9 cellular contexts compared by ENCODE assay signal in genomic region chr18:9684901-9685738, GRCh38. TPM values are rescaled to one million over a fixed set of nuclear protein-coding genes. Genes with fewer than 3 reads are reported as not detected.
DNase-seq lines count a peak whose midpoint lies in the region; ATAC-seq, FAIRE-seq and TF ChIP-seq lines count a peak whose summit lies in the region.
"Had no signal": no experiment of that assay in that cellular context is flagged by ENCODE, and none has a peak within 500 bp of the region (broad histone marks: within the 10 kb centered on the region; RNA-seq: fewer than 3 reads in every experiment).

No MANE protein-coding gene starts in this region.

- H3K36me3 ChIP-seq in astrocyte (ENCODE audit: insufficient read depth, low read length), result no peaks in the 10 kb centered on the region
- no peaks in the 10 kb centered on the region for H3K36me3 ChIP-seq in hepatocyte (replicated peaks; ENCODE audit: insufficient read depth, low read depth)
- H3K36me3 ChIP-seq in testis (ENCODE audit: low read depth, missing control alignments), result no peaks in the 10 kb centered on the region

- no peak for FAIRE-seq in astrocyte (lab: Jason Lieb, UNC)
- FAIRE-seq: kidney, TTC549 had no signal

- peak overlapping the region; percentile 1 for H3K9ac ChIP-seq in astrocyte (ENCODE audit: low read length)

- H3K4me2 ChIP-seq in astrocyte (ENCODE audit: low read length), result peak overlapping the region; percentile 63
- no peak overlapping the region for H3K4me2 ChIP-seq in hepatocyte

- peak overlapping the region; percentile 90 for H3K27ac Mint-ChIP-seq in astrocyte (ENCODE audit: unreplicated experiment)
- H3K27ac Mint-ChIP-seq in T-cell, result no peak overlapping the region

- POLR2A ChIA-PET in T-cell (lab: Charles Lee), result interaction anchor here in 1 of 2 donors (0.5 kb wide), 1 partner anchor 12 kb away, joined by 5 read pairs; no protein-coding TSS in a partner anchor

- peak overlapping the region; percentile 78 for H3K27ac ChIP-seq in HL-60 (replicated peaks)
- no peak overlapping the region for H3K27ac ChIP-seq in astrocyte (ENCODE audit: low read depth, low read length)
- H3K27ac ChIP-seq in hepatocyte, result peak overlapping the region; percentile 44
- peak overlapping the region; percentile 29 to 79 for H3K27ac ChIP-seq in testis

- 82% methylated on average over 11 of the region's 11 CpGs for WGBS in hepatocyte (ENCODE audit: low lambda C conversion rate, missing lambda C conversion rate)
- WGBS in testis, 2 donors, result 56 to 58% methylated on average over 11 of the region's 11 CpGs

- no peak overlapping the region for H3K4me3 Mint-ChIP-seq in astrocyte (ENCODE audit: unreplicated experiment)
- H3K4me3 Mint-ChIP-seq in T-cell, result no peak overlapping the region

- H3K27me3 ChIP-seq in HL-60 (ENCODE audit: insufficient read depth, poor library complexity, severe bottlenecking), result no peaks in the 10 kb centered on the region
- H3K27me3 ChIP-seq in astrocyte (ENCODE audit: insufficient read depth, low read length), result no peaks in the 10 kb centered on the region
- no peaks in the 10 kb centered on the region for H3K27me3 ChIP-seq in hepatocyte
- H3K27me3 ChIP-seq in testis, result no peaks in the 10 kb centered on the region

- no peak for TF ChIP-seq POLR2A in testis (IDR thresholded peaks at IDR 0.05)

- H3K4me3 ChIP-seq in HL-60 (replicated peaks; ENCODE audit: insufficient read depth, low read length), result no peak overlapping the region
- no peak overlapping the region for H3K4me3 ChIP-seq in astrocyte (ENCODE audit: insufficient read depth, low read depth, low read length)
- H3K4me3 ChIP-seq in hepatocyte, result no peak overlapping the region
- no peak overlapping the region for H3K4me3 ChIP-seq in testis

- H3K9me3 ChIP-seq in astrocyte (ENCODE audit: insufficient read depth, low read depth, low read length), result no peaks in the 10 kb centered on the region
- H3K9me3 ChIP-seq in hepatocyte (ENCODE audit: low read depth), result no peaks in the 10 kb centered on the region
- H3K9me3 ChIP-seq in testis, result no peaks in the 10 kb centered on the region

- ATAC-seq in T-cell (replicated peaks in 1 of 4) (no peak), HG03378 (IDR thresholded peaks at IDR 0.05; ENCODE audit: unreplicated experiment) (no peak)

- H3K4me1 Mint-ChIP-seq in astrocyte (ENCODE audit: low read depth, unreplicated experiment) (peaks cover 26% of the 10 kb centered on the region), T-cell (peaks cover 6 to 8% (median 6%) of the 10 kb centered on the region in 3 donors)

- no peaks in the 10 kb centered on the region for H3K36me3 Mint-ChIP-seq in astrocyte (ENCODE audit: low read depth, unreplicated experiment)
- H3K36me3 Mint-ChIP-seq in T-cell, result no peaks in the 10 kb centered on the region

- H2AFZ ChIP-seq in astrocyte (ENCODE audit: low read depth, low read length), result peak overlapping the region; percentile 55
- H2AFZ ChIP-seq in hepatocyte, result no peak overlapping the region

- H3K4me1 ChIP-seq in astrocyte (ENCODE audit: insufficient read depth, low read length) (peaks cover 32% of the 10 kb centered on the region), hepatocyte (ENCODE audit: insufficient read depth) (no peaks in the 10 kb centered on the region), testis (peaks cover 15% of the 10 kb centered on the region)

- CTCF ChIA-PET in T-cell (lab: Charles Lee), result interaction anchor here in 1 of 2 donors (0.6 kb wide), 1 partner anchor 37 kb away, joined by 3 read pairs; no protein-coding TSS in a partner anchor

- DNase-seq in HL-60 (ENCODE audit: low read depth in 1 of 2, low spot score in 1 of 2) (peak in 1 of 2 experiments; percentile 54), astrocyte (ENCODE audit: low read depth) (peak; percentile 80), hepatocyte (ENCODE audit: low spot score) (no peak), testis (no peak), T-cell (no peak), NCI-H526 (lab: John Stamatoyannopoulos, UW) (no peak)
- DNase-seq: kidney had no signal

- H3K9me2 ChIP-seq in hepatocyte (replicated peaks; ENCODE audit: insufficient read depth), result no peaks in the 10 kb centered on the region

- TF ChIP-seq CTCF in HL-60 (IDR thresholded peaks at IDR 0.05; ENCODE audit: insufficient read depth, low read length) (no peak), astrocyte (IDR thresholded peaks at IDR 0.05; ENCODE audit: insufficient read depth, low read depth, low read length) (no peak), hepatocyte (IDR thresholded peaks at IDR 0.05; ENCODE audit: poor library complexity) (no peak), testis (IDR thresholded peaks at IDR 0.05) (no peak)

- H4K20me1 ChIP-seq in astrocyte (ENCODE audit: insufficient read depth, low read length) (no peaks in the 10 kb centered on the region), hepatocyte (ENCODE audit: insufficient read depth, poor library complexity, severe bottlenecking) (no peaks in the 10 kb centered on the region)

- H3K27me3 Mint-ChIP-seq in astrocyte (ENCODE audit: low read depth, unreplicated experiment) (no peaks in the 10 kb centered on the region), T-cell (peaks cover 4 to 20% of the 10 kb centered on the region in 2 donors)

- H3K9me3 Mint-ChIP-seq in astrocyte (ENCODE audit: unreplicated experiment) (no peaks in the 10 kb centered on the region), T-cell (peaks cover 0 to 2% (median 0%) of the 10 kb centered on the region in 3 donors)

- intact Hi-C loops in testis (cut with DNase I; ENCODE audit: low total_unique reads), result no loop called here

- H3K79me2 ChIP-seq in astrocyte (ENCODE audit: insufficient read depth, low read length), result no peaks in the 10 kb centered on the region
- no peaks in the 10 kb centered on the region for H3K79me2 ChIP-seq in hepatocyte

RNA-seq across cellular contexts. Expression of gene RAB31, which starts 23.0 kb away (rescaled TPM):
- total RNA-seq in astrocyte, result 88.7 and 100 TPM in 2 replicates
- 21.0 and 26.0 TPM in 2 replicates for total RNA-seq in hepatocyte
- 81.8 and 120 TPM in 2 replicates for polyA plus RNA-seq in hepatocyte
- total RNA-seq in testis, result 100 to 1,000 TPM in 1 of 2 donors, 10 to 100 TPM in 1; 75.9 to 110 TPM
- 81.5 TPM for polyA plus RNA-seq in testis (ENCODE audit: insufficient read depth, low read depth, low replicate concordance)
- 1 to 10 TPM in 4 of 5 donors, under 1 TPM in 1; 0.60 to 2.0 (median 1.5) TPM for total RNA-seq in T-cell
